26 cellular contexts compared by ENCODE assay signal in the genomic region with DNA sequence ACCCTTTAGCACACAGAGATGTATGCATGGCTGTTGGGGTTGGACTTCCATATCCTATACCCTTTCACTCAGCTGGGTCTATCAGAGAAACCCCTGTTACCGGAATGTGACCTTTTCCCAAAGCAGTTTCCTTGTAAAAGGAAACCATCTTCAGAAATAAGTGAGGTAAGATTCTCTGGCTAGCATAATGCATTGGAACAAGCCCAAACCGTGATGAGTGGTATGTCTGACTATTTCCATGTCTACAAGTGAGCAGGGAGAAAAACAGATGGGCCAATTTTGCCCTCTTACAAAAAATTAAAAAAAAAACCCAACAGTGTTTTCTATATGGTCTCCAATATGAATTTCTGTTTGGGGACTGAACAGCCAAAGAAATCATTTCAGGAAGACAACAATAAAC.
DNase-seq lines count a peak whose midpoint lies in the region; ATAC-seq and TF ChIP-seq lines count a peak whose summit lies in the region.
"Had no signal": no experiment of that assay in that cellular context is flagged by ENCODE, and none has a peak within 500 bp of the region (broad histone marks: within the 10 kb centered on the region; RNA-seq: fewer than 3 reads in every experiment).

No MANE protein-coding gene starts in this region.

- 54 to 60% methylated on average over 2 of the region's 2 CpGs for WGBS in heart right ventricle, 2 donors

- H3K4me3 ChIP-seq in astrocyte of the cerebellum (ENCODE audit: low read depth, low read length) (no peak overlapping the region), heart right ventricle (no peak overlapping the region)
- H3K4me3 ChIP-seq: HAP-1, sigmoid colon, transverse colon had no signal

- no peaks in the 10 kb centered on the region for H3K4me1 ChIP-seq in heart right ventricle
- H3K4me1 ChIP-seq: BE2C, HAP-1, sigmoid colon, transverse colon had no signal

- no peaks in the 10 kb centered on the region for H3K36me3 ChIP-seq in heart right ventricle
- H3K36me3 ChIP-seq: BE2C, HAP-1, sigmoid colon, transverse colon had no signal

- ATAC-seq in heart right ventricle (no peak), HG03175 (IDR thresholded peaks at IDR 0.05; ENCODE audit: unreplicated experiment) (no peak)
- ATAC-seq: CD8-positive, alpha-beta T cell; left lobe of liver had no signal

- no peaks in the 10 kb centered on the region for H3K27me3 ChIP-seq in heart right ventricle
- H3K27me3 ChIP-seq: BE2C, sigmoid colon, transverse colon had no signal

- DNase-seq in AG08395 (ENCODE audit: low spot score), result peak; percentile 31
- peak; percentile 25 for DNase-seq in HT1080 (ENCODE audit: low read depth)
- peak; percentile 39 for DNase-seq in astrocyte of the cerebellum (ENCODE audit: low read depth)
- DNase-seq in iris pigment epithelial cell (ENCODE audit: low read depth), result peak; percentile 58
- no peak for DNase-seq in heart right ventricle
- no peak for DNase-seq in DMS53 (lab: John Stamatoyannopoulos, UW)
- no peak for DNase-seq in SW 1271 (lab: John Stamatoyannopoulos, UW)
- DNase-seq: activated B cell treated with CpG ODN at 0.5 μM for 24 hours; activated CD4-positive, alpha-beta T cell treated with anti-CD3 and anti-CD28 coated beads, Interleukin-2, amount 10 ng/mL, durations not matched to agents 7 days and 5 days; activated gamma-delta T cell; activated naive CD8-positive, alpha-beta T cell treated with anti-CD3 and anti-CD28 coated beads, Interleukin-2, amount 10 ng/mL, durations not matched to agents 7 days and 5 days; activated T-cell treated with anti-CD3 and anti-CD28 coated beads, Interleukin-2, amount 50 U/mL, for 1 hour; BE2C; CD8-positive, alpha-beta T cell; immature natural killer cell; Kasumi-1; mesenchymal stem cell; naive B cell; NCI-H1436 treated with DMSO at 0.1 percent for 48 hours; NCI-H510A; sigmoid colon; stimulated activated CD4-positive, alpha-beta T cell treated with anti-CD3 and anti-CD28 coated beads, Interleukin-4, amount 100 ng/mL, for 24 hours; transverse colon had no signal

- no peak overlapping the region for H3K27ac ChIP-seq in heart right ventricle
- H3K27ac ChIP-seq: sigmoid colon, transverse colon had no signal

- H3K9me3 ChIP-seq in heart right ventricle, result no peaks in the 10 kb centered on the region
- H3K9me3 ChIP-seq: BE2C, HAP-1, sigmoid colon, transverse colon had no signal

- intact Hi-C loops in heart right ventricle (cut with DNase I), result no loop called here

- TF ChIP-seq CTCF in astrocyte of the cerebellum (IDR thresholded peaks at IDR 0.05; ENCODE audit: low read depth, low read length, missing control alignments), result no peak
- no peak for TF ChIP-seq CTCF in heart right ventricle (IDR thresholded peaks at IDR 0.05)

- in situ Hi-C loops in astrocyte of the cerebellum (cut with HindIII; ENCODE audit: low sequenced_read_pairs), result no loop called here

Comparison
In these comparisons a context has a peak if more than half of its experiments do, and no peak if none do; other contexts are left out.
1. DNase-seq: peak in AG08395 (single experiment), HT1080 (single experiment), astrocyte of the cerebellum (single experiment) and iris pigment epithelial cell (single experiment); none in heart right ventricle (0 of 2), DMS53 (single experiment) and SW 1271 (0 of 2).